ENCODE assay signal across 1 cellular context in genomic region chr1:178682429-178682828, GRCh38.
TF ChIP-seq lines count a peak whose summit lies in the region.

No MANE protein-coding gene starts in this region.

TF ChIP-seq in HepG2, 621 proteins besides CTCF, POLR2A, EP300 and RAD21 (continued from another document and continues in another):
- TF ChIP-seq E2F5 (CRISPR knock-in tag; conservative IDR thresholded peaks at IDR 0.05) = no peak
- no peak for TF ChIP-seq ZNF407 (CRISPR knock-in tag; IDR thresholded peaks at IDR 0.05; ENCODE audit: not compliant biosample characterization)
- 0 out of 2 replicates have a peak, but pooled peaks have one; percentile 49 for TF ChIP-seq NAIF1 (CRISPR knock-in tag; IDR thresholded peaks at IDR 0.05; ENCODE audit: borderline replicate concordance)
- no peak for TF ChIP-seq ZNF839 (CRISPR knock-in tag; IDR thresholded peaks at IDR 0.05; ENCODE audit: borderline replicate concordance)
- no peak for TF ChIP-seq TERF1 (CRISPR knock-in tag; IDR thresholded peaks at IDR 0.05)
- TF ChIP-seq ZNF691 (CRISPR knock-in tag; IDR thresholded peaks at IDR 0.05; ENCODE audit: borderline replicate concordance, low read depth) = no peak
- TF ChIP-seq ZBTB26 (CRISPR knock-in tag; IDR thresholded peaks at IDR 0.05; ENCODE audit: borderline replicate concordance) = no peak
- no peak for TF ChIP-seq CREB3 (CRISPR knock-in tag; IDR thresholded peaks at IDR 0.05)
- no peak for TF ChIP-seq MTF2 (CRISPR knock-in tag; IDR thresholded peaks at IDR 0.05; ENCODE audit: borderline replicate concordance)
- 0 out of 2 replicates have a peak, but pooled peaks have one; percentile 8 for TF ChIP-seq FOXK2 (IDR thresholded peaks at IDR 0.05)
- TF ChIP-seq SNAPC2 (CRISPR knock-in tag; IDR thresholded peaks at IDR 0.05) = 0 out of 2 replicates have a peak, but pooled peaks have one; percentile 38
- no peak for TF ChIP-seq CSRNP1 (CRISPR knock-in tag; IDR thresholded peaks at IDR 0.05)
- TF ChIP-seq ZNF256 (CRISPR knock-in tag; conservative IDR thresholded peaks at IDR 0.05) = no peak
- no peak for TF ChIP-seq SP140L (CRISPR knock-in tag; IDR thresholded peaks at IDR 0.05; ENCODE audit: borderline replicate concordance)
- TF ChIP-seq ZNF317 (CRISPR knock-in tag; IDR thresholded peaks at IDR 0.05) = 0 out of 2 replicates have a peak, but pooled peaks have one; percentile 41
- TF ChIP-seq CBX1 (IDR thresholded peaks at IDR 0.05; ENCODE audit: low read depth) = no peak
- no peak for TF ChIP-seq LBX2 (CRISPR knock-in tag; IDR thresholded peaks at IDR 0.05; ENCODE audit: borderline replicate concordance)
- TF ChIP-seq ZNF276 (CRISPR knock-in tag; IDR thresholded peaks at IDR 0.05; ENCODE audit: low read depth) = no peak
- no peak for TF ChIP-seq ZFP90 (CRISPR knock-in tag; IDR thresholded peaks at IDR 0.05; ENCODE audit: borderline replicate concordance)
- no peak for TF ChIP-seq EED (CRISPR knock-in tag; IDR thresholded peaks at IDR 0.05)
- TF ChIP-seq ZNF777 (CRISPR knock-in tag; IDR thresholded peaks at IDR 0.05) = no peak
- TF ChIP-seq HES4 (CRISPR knock-in tag; IDR thresholded peaks at IDR 0.05; ENCODE audit: borderline replicate concordance) = no peak
- TF ChIP-seq ZNF574 (CRISPR knock-in tag; IDR thresholded peaks at IDR 0.05) = no peak
- peak; percentile 76; the same call in 1 of the 2 replicates for TF ChIP-seq MAX (IDR thresholded peaks at IDR 0.05)
- no peak for TF ChIP-seq ZNF772 (CRISPR knock-in tag; IDR thresholded peaks at IDR 0.05)
- TF ChIP-seq ZNF10 (CRISPR knock-in tag; IDR thresholded peaks at IDR 0.05; ENCODE audit: borderline replicate concordance, low read depth) = no peak
- no peak for TF ChIP-seq ZNF766 (CRISPR knock-in tag; IDR thresholded peaks at IDR 0.05; ENCODE audit: borderline replicate concordance)
- peak; percentile 97; the same call in 1 of the 2 replicates for TF ChIP-seq HMG20A (CRISPR knock-in tag; IDR thresholded peaks at IDR 0.05; ENCODE audit: borderline replicate concordance)
- peak in 1 of 2 experiments; percentile 61; a peak in 2 of 4 replicates for TF ChIP-seq ATF4 (CRISPR knock-in tag; IDR thresholded peaks at IDR 0.05)
- no peak for TF ChIP-seq ZNF343 (CRISPR knock-in tag; IDR thresholded peaks at IDR 0.05)
- TF ChIP-seq SIX4 (CRISPR knock-in tag; IDR thresholded peaks at IDR 0.05) = no peak
- no peak for TF ChIP-seq PLSCR1 (CRISPR knock-in tag; IDR thresholded peaks at IDR 0.05; ENCODE audit: borderline replicate concordance)
- no peak for TF ChIP-seq MYNN (CRISPR knock-in tag; IDR thresholded peaks at IDR 0.05; ENCODE audit: low read depth)
- no peak for TF ChIP-seq RBFOX2 (IDR thresholded peaks at IDR 0.05; ENCODE audit: low read depth, low read length)
